In the genomic region with DNA sequence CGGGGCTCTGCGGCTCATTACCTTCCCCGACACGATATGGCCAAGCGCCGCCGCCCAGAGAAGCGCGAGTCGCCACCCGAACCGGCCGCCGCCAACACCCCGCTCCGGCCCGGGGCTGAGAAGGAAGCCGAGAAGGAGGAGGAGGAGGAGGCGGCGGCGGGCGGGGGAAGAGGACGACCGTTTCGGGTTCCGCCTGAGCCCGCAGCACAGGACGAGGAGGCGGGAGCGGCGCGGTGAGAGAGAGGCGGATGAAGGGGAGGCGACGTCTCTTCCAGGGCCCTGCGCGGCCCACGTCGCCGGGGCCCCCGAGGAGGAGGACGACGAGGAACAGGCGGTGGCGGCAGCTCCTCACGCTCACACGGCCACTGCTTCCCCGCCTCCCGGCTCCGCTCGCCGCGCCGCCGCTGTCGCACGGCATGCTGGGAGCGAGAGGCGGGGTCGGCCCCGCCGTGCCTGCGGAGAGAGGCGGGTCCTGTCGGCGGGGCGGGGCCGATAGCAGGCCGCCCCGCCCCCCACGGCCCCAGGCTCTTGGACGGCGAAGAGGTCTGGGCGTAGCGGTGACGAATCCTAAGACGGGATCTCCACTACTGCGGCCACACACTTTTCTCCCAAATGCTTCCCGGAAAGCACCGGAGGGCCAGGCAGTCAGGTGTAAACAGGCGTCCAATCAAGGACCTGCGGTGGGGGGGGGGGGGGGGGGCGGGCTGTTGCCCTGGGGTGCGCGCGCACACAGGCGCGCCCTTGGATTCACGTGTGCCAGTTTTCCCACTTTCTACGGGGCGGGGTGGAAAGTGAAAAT, we compare ENCODE assay signal across 8 cellular contexts.
DNase-seq lines count a peak whose midpoint lies in the region; ATAC-seq, FAIRE-seq and TF ChIP-seq lines count a peak whose summit lies in the region.

No MANE protein-coding gene starts in this region.

- H3K27me3 Mint-ChIP-seq in activated naive CD8-positive, alpha-beta T cell treated with anti-CD3 and anti-CD28 coated beads, Interleukin-2, amount 50 U/mL, for 24 hours = no peaks in the 10 kb centered on the region

- 0 out of 2 replicates have a peak, but pooled peaks cover 3% of the 10 kb centered on the region for H4K20me1 ChIP-seq in MM.1S (ENCODE audit: insufficient read depth, low read length)
- no peaks in the 10 kb centered on the region for H4K20me1 ChIP-seq in SU-DHL-6 (ENCODE audit: low read depth, low read length)

- H2AFZ ChIP-seq in MM.1S (ENCODE audit: low read length) = peak overlapping the region; percentile 64; the same call in 1 of the 2 replicates
- H2AFZ ChIP-seq in SU-DHL-6 (ENCODE audit: low read depth, low read length, severe bottlenecking) = peak overlapping the region; percentile 30

- TF ChIP-seq CTCF in GM06990 (IDR thresholded peaks at IDR 0.05; ENCODE audit: insufficient read depth, low read length, poor library complexity, severe bottlenecking) (no peak), MM.1S (IDR thresholded peaks at IDR 0.05; ENCODE audit: low read length) (no peak), SU-DHL-6 (IDR thresholded peaks at IDR 0.05; ENCODE audit: insufficient read depth, low read length, poor library complexity, severe bottlenecking) (no peak), cardiac muscle cell (IDR thresholded peaks at IDR 0.05; ENCODE audit: low read depth, low read length) (no peak), pancreas (IDR thresholded peaks at IDR 0.05) (no peak), thyroid gland (IDR thresholded peaks at IDR 0.05) (no peak)

- H3K4me1 ChIP-seq in MM.1S (ENCODE audit: low read length) = peaks cover 9% of the 10 kb centered on the region
- peaks cover 2% of the 10 kb centered on the region for H3K4me1 ChIP-seq in cardiac muscle cell (ENCODE audit: low read depth)
- H3K4me1 ChIP-seq in pancreas = peaks cover 0 to 3% (median 0%) of the 10 kb centered on the region in 3 donors
- peaks cover 0 to 3% of the 10 kb centered on the region in 2 donors for H3K4me1 ChIP-seq in thyroid gland

- H3K9ac ChIP-seq in MM.1S (ENCODE audit: low read length) (peak overlapping the region; percentile 86), SU-DHL-6 (ENCODE audit: low read length) (peak overlapping the region; percentile 82)

- intact Hi-C loops in pancreas (cut with DNase I) (no loop called here), thyroid gland (cut with DNase I) (no loop called here)

- H3F3A ChIP-seq in MM.1S (ENCODE audit: insufficient read depth, low read length) = peaks cover 27% of the 10 kb centered on the region
- peaks cover 22% of the 10 kb centered on the region for H3F3A ChIP-seq in SU-DHL-6 (ENCODE audit: insufficient read depth)

- peak overlapping the region; percentile 83 for H3K4me2 ChIP-seq in MM.1S (ENCODE audit: low read depth, low read length)
- H3K4me2 ChIP-seq in SU-DHL-6 (ENCODE audit: low read depth, low read length, poor library complexity, severe bottlenecking) = peak overlapping the region; percentile 55

- H3K27ac ChIP-seq in MM.1S (ENCODE audit: low read length) = peak overlapping the region; percentile 88
- peak overlapping the region; percentile 90 for H3K27ac ChIP-seq in SU-DHL-6 (ENCODE audit: low read depth, low read length)
- peak overlapping the region; percentile 92 for H3K27ac ChIP-seq in cardiac muscle cell
- H3K27ac ChIP-seq in pancreas = peak overlapping the region; percentile 91 to 97 (median 92)
- H3K27ac ChIP-seq in thyroid gland = peak overlapping the region; percentile 88 to 99 (median 94)

- H3K27me3 ChIP-seq in GM06990 (replicated peaks; ENCODE audit: control insufficient read depth, insufficient read depth, low read length) (no peaks in the 10 kb centered on the region), MM.1S (replicated peaks; ENCODE audit: insufficient read depth, low read length) (no peaks in the 10 kb centered on the region), SU-DHL-6 (ENCODE audit: low read length) (no peaks in the 10 kb centered on the region), cardiac muscle cell (no peaks in the 10 kb centered on the region), pancreas (no peaks in the 10 kb centered on the region), thyroid gland (no peaks in the 10 kb centered on the region)

- H3K79me2 ChIP-seq in MM.1S (ENCODE audit: low read length) (peaks cover 46% of the 10 kb centered on the region), SU-DHL-6 (ENCODE audit: insufficient read depth, low read length) (peaks cover 41% of the 10 kb centered on the region)

- H3K27ac Mint-ChIP-seq in activated naive CD8-positive, alpha-beta T cell treated with anti-CD3 and anti-CD28 coated beads, Interleukin-2, amount 50 U/mL, for 24 hours = peak overlapping the region; percentile 87

- ATAC-seq in activated naive CD8-positive, alpha-beta T cell treated with anti-CD3 and anti-CD28 coated beads, Interleukin-2, amount 50 U/mL, for 24 hours = peak; percentile 82
- peak; percentile 93 to 97 (median 94) for ATAC-seq in pancreas

- H3K9me2 ChIP-seq in MM.1S (replicated peaks; ENCODE audit: insufficient read depth, low read length) = no peaks in the 10 kb centered on the region
- no peaks in the 10 kb centered on the region for H3K9me2 ChIP-seq in SU-DHL-6 (replicated peaks; ENCODE audit: insufficient read depth, low read length)

- FAIRE-seq in pancreas (lab: Jason Lieb, UNC) = no peak

- TF ChIP-seq POLR2A in thyroid gland (IDR thresholded peaks at IDR 0.05) = peak; percentile 83 to 92

- peaks cover 10% of the 10 kb centered on the region for H3K36me3 Mint-ChIP-seq in activated naive CD8-positive, alpha-beta T cell treated with anti-CD3 and anti-CD28 coated beads, Interleukin-2, amount 50 U/mL, for 24 hours (ENCODE audit: low read depth)

- whole genome bisulfite sequencing in pancreas, 2 donors = 0% methylated on average over 64 to 91 of the region's 91 CpGs
- 1% methylated on average over 75 to 76 of the region's 91 CpGs for WGBS in thyroid gland, 2 donors

- H3K4me3 ChIP-seq in GM06990 (replicated peaks; ENCODE audit: low read depth, low read length) = peak overlapping the region; percentile 90
- H3K4me3 ChIP-seq in MM.1S (ENCODE audit: low read length) = peak overlapping the region; percentile 90
- H3K4me3 ChIP-seq in SU-DHL-6 (ENCODE audit: insufficient read depth, low read length, poor library complexity, severe bottlenecking) = peak overlapping the region; percentile 81
- H3K4me3 ChIP-seq in cardiac muscle cell = peak overlapping the region; percentile 55
- H3K4me3 ChIP-seq in pancreas = peak overlapping the region; percentile 60 to 98 (median 76)
- peak overlapping the region; percentile 56 to 98 (median 84) for H3K4me3 ChIP-seq in thyroid gland (replicated peaks in 1 of 3)

- no peaks in the 10 kb centered on the region; the same call in 1 of the 2 replicates for H3K36me3 ChIP-seq in GM06990 (ENCODE audit: control insufficient read depth, insufficient read depth, low read length)
- H3K36me3 ChIP-seq in MM.1S (replicated peaks; ENCODE audit: insufficient read depth, low read length) = no peaks in the 10 kb centered on the region
- no peaks in the 10 kb centered on the region for H3K36me3 ChIP-seq in SU-DHL-6 (ENCODE audit: low read length)
- no peaks in the 10 kb centered on the region for H3K36me3 ChIP-seq in cardiac muscle cell
- H3K36me3 ChIP-seq in pancreas = no peaks in the 10 kb centered on the region
- no peaks in the 10 kb centered on the region for H3K36me3 ChIP-seq in thyroid gland

- peak overlapping the region; percentile 81 for H3K4me3 Mint-ChIP-seq in activated naive CD8-positive, alpha-beta T cell treated with anti-CD3 and anti-CD28 coated beads, Interleukin-2, amount 50 U/mL, for 24 hours

- peaks cover 30% of the 10 kb centered on the region for H3K4me1 Mint-ChIP-seq in activated naive CD8-positive, alpha-beta T cell treated with anti-CD3 and anti-CD28 coated beads, Interleukin-2, amount 50 U/mL, for 24 hours

- DNase-seq in GM06990 (ENCODE audit: extremely low read depth, insufficient read length) = peak; percentile 94
- DNase-seq in HCEC 1CT = peak; percentile 94
- DNase-seq in MM.1S = peak; percentile 94
- peak; percentile 92 for DNase-seq in activated naive CD8-positive, alpha-beta T cell treated with anti-CD3 and anti-CD28 coated beads, Interleukin-2, amount 50 U/mL, for 24 hours
- DNase-seq in cardiac muscle cell (ENCODE audit: low read depth in 1 of 2, low spot score in 1 of 2) = peak; percentile 93 to 98
- DNase-seq in pancreas = peak; percentile 90 to 98 (median 96)
- DNase-seq in thyroid gland = peak; percentile 92 to 95

- H3K9me3 ChIP-seq in MM.1S (replicated peaks; ENCODE audit: insufficient read depth, low read length) (no peaks in the 10 kb centered on the region), SU-DHL-6 (ENCODE audit: insufficient read depth, low read length) (no peaks in the 10 kb centered on the region), cardiac muscle cell (ENCODE audit: low read depth) (no peaks in the 10 kb centered on the region), pancreas (no peaks in the 10 kb centered on the region), thyroid gland (no peaks in the 10 kb centered on the region)

- no peaks in the 10 kb centered on the region for H3K9me3 Mint-ChIP-seq in activated naive CD8-positive, alpha-beta T cell treated with anti-CD3 and anti-CD28 coated beads, Interleukin-2, amount 50 U/mL, for 24 hours

Comparison
In these comparisons a context has a peak if more than half of its experiments do, and no peak if none do; other contexts are left out.
1. Peak in every context shown above with its lines: DNase-seq, ATAC-seq, H3K4me3 ChIP-seq and H3K27ac ChIP-seq.